Comparison of ENCODE assay signal across 11 cellular contexts in genomic region chr19:10142701-10143375, GRCh38. TPM values are rescaled to one million over a fixed set of nuclear protein-coding genes. Genes with fewer than 3 reads are reported as not detected.
DNase-seq lines count a peak whose midpoint lies in the region; ATAC-seq and TF ChIP-seq lines count a peak whose summit lies in the region.
"Had no signal": no experiment of that assay in that cellular context is flagged by ENCODE, and none has a peak within 500 bp of the region (broad histone marks: within the 10 kb centered on the region; RNA-seq: fewer than 3 reads in every experiment).

No MANE protein-coding gene starts in this region.

- H3K27me3 ChIP-seq in lower lobe of right lung (ENCODE audit: low read depth): no peaks in the 10 kb centered on the region
- H3K27me3 ChIP-seq: tibial artery had no signal

- peaks cover 99% of the 10 kb centered on the region for H3K36me3 ChIP-seq in lower lobe of right lung

- no peak overlapping the region for H3K4me3 ChIP-seq in lower lobe of right lung
- H3K4me3 ChIP-seq: tibial artery had no signal

- DNase-seq in stimulated activated CD4-positive, alpha-beta T cell treated with anti-CD3 and anti-CD28 coated beads, TNF-alpha, amount 100 ng/mL, for 4 hours (ENCODE audit: low read depth in 3 of 3): peak in 2 of 3 experiments; percentile 23
- no peak for DNase-seq in stimulated activated CD4-positive, alpha-beta T cell treated with anti-CD3 and anti-CD28 coated beads, Interleukin-12 subunit alpha, Interleukin-12 subunit beta, amount 100 ng/mL, for 4 hours
- peak; percentile 79 for DNase-seq in activated effector memory CD4-positive, alpha-beta T cell treated with anti-CD3 and anti-CD28 coated beads, Interleukin-2, amount 50 U/mL, for 16 hours
- DNase-seq in lower lobe of right lung: peak; percentile 64
- no peak for DNase-seq in NOMO-1 treated with DMSO at 0.1 percent for 48 hours (lab: John Stamatoyannopoulos, UW; ENCODE audit: unreplicated experiment)
- no peak for DNase-seq in HuH-7.5 (ENCODE audit: low spot score)
- DNase-seq: NCI-H2171, tibial artery had no signal

- H3K4me1 ChIP-seq in lower lobe of right lung: no peaks in the 10 kb centered on the region
- H3K4me1 ChIP-seq: tibial artery had no signal

- H3K27ac ChIP-seq in lower lobe of right lung: peak overlapping the region; percentile 70
- H3K27ac ChIP-seq: tibial artery had no signal

- no peaks in the 10 kb centered on the region for H3K9me3 ChIP-seq in lower lobe of right lung
- H3K9me3 ChIP-seq: tibial artery had no signal

- peak; percentile 82 to 85 for ATAC-seq in lower lobe of right lung
- no peak for ATAC-seq in HG02884 (IDR thresholded peaks at IDR 0.05; ENCODE audit: unreplicated experiment)
- ATAC-seq in HG02973 (IDR thresholded peaks at IDR 0.05; ENCODE audit: unreplicated experiment): no peak

- no peak for TF ChIP-seq CTCF in lower lobe of right lung (IDR thresholded peaks at IDR 0.05)

- intact Hi-C loops in lower lobe of right lung (cut with DNase I): no loop called here

RNA-seq across cellular contexts. Expression of gene EIF3G, which starts 23.1 kb away (rescaled TPM):
- 158 TPM for total RNA-seq in lower lobe of right lung

RNA-seq across cellular contexts. Expression of gene P2RY11, which starts 31.3 kb away (rescaled TPM):
- total RNA-seq in lower lobe of right lung: 15.6 TPM

RNA-seq across cellular contexts. Expression of gene PPAN, which starts 36.7 kb away (rescaled TPM):
- 30.8 TPM for total RNA-seq in lower lobe of right lung

RNA-seq across cellular contexts. Expression of gene ANGPTL6, which starts 40.4 kb away (rescaled TPM):
- total RNA-seq in lower lobe of right lung: 0.44 TPM
- total RNA-seq: progenitor cell of endocrine pancreas had no signal

RNA-seq across cellular contexts. Expression of gene DNMT1, which starts 51.9 kb away (rescaled TPM):
- 65.5 TPM for total RNA-seq in lower lobe of right lung

Comparison
In these comparisons a context has a peak if more than half of its experiments do, and no peak if none do; other contexts are left out.
1. DNase-seq: peak in stimulated activated CD4-positive, alpha-beta T cell treated with anti-CD3 and anti-CD28 coated beads, TNF-alpha, amount 100 ng/mL, for 4 hours (2 of 3), activated effector memory CD4-positive, alpha-beta T cell treated with anti-CD3 and anti-CD28 coated beads, Interleukin-2, amount 50 U/mL, for 16 hours (single experiment) and lower lobe of right lung (single experiment); none in stimulated activated CD4-positive, alpha-beta T cell treated with anti-CD3 and anti-CD28 coated beads, Interleukin-12 subunit alpha, Interleukin-12 subunit beta, amount 100 ng/mL, for 4 hours (single experiment), NOMO-1 treated with DMSO at 0.1 percent for 48 hours (single experiment) and HuH-7.5 (single experiment).
2. ATAC-seq: peak in lower lobe of right lung (2 of 2); none in HG02884 (single experiment) and HG02973 (single experiment).